In genomic region chr5:2981652-2982051, GRCh38 we compare ENCODE assay signal across 32 cellular contexts.
"Had no signal": no experiment of that assay in that cellular context is flagged by ENCODE, and none has a peak within 500 bp of the region (broad histone marks: within the 10 kb centered on the region; RNA-seq: fewer than 3 reads in every experiment).

No MANE protein-coding gene starts in this region.

- H3K9me3 ChIP-seq: ascending aorta had no signal

- ATAC-seq: activated CD8-positive, alpha-beta T cell treated with anti-CD3 and anti-CD28 coated beads for 36 hours; activated naive CD8-positive, alpha-beta T cell treated with anti-CD3 and anti-CD28 coated beads, Interleukin-2, amount 50 U/mL, for 24 hours had no signal

- H3K27ac ChIP-seq: ascending aorta, VCaP had no signal

- H3K27me3 Mint-ChIP-seq: activated B cell treated with CpG ODN at 0.5 μM for 24 hours; activated CD4-positive, alpha-beta memory T cell treated with anti-CD3 and anti-CD28 coated beads for 36 hours; activated CD8-positive, alpha-beta T cell treated with anti-CD3 and anti-CD28 coated beads for 36 hours; activated naive CD4-positive, alpha-beta T cell treated with anti-CD3 and anti-CD28 coated beads, Interleukin-2, amount 10 ng/mL, durations not matched to agents 7 days and 5 days; activated naive CD4-positive, alpha-beta T cell treated with anti-CD3 and anti-CD28 coated beads, Interleukin-2, amount 50 U/mL, for 24 hours; activated naive CD8-positive, alpha-beta T cell treated with anti-CD3 and anti-CD28 coated beads, Interleukin-2, amount 10 ng/mL, durations not matched to agents 7 days and 5 days; activated naive CD8-positive, alpha-beta T cell treated with anti-CD3 and anti-CD28 coated beads, Interleukin-2, amount 50 U/mL, for 24 hours; activated T-cell treated with anti-CD3 and anti-CD28 coated beads, Interleukin-2, amount 50 U/mL, for 24 hours had no signal

- H3K4me1 ChIP-seq: ascending aorta had no signal

- H3K4me3 ChIP-seq: ascending aorta had no signal

- H3K4me3 Mint-ChIP-seq: activated B cell treated with CpG ODN at 0.5 μM for 24 hours; activated CD4-positive, alpha-beta memory T cell treated with anti-CD3 and anti-CD28 coated beads for 36 hours; activated CD8-positive, alpha-beta T cell treated with anti-CD3 and anti-CD28 coated beads for 36 hours; activated naive CD4-positive, alpha-beta T cell treated with anti-CD3 and anti-CD28 coated beads, Interleukin-2, amount 10 ng/mL, durations not matched to agents 7 days and 5 days; activated naive CD4-positive, alpha-beta T cell treated with anti-CD3 and anti-CD28 coated beads, Interleukin-2, amount 50 U/mL, for 24 hours; activated naive CD8-positive, alpha-beta T cell; activated naive CD8-positive, alpha-beta T cell treated with anti-CD3 and anti-CD28 coated beads, Interleukin-2, amount 10 ng/mL, durations not matched to agents 7 days and 5 days; activated naive CD8-positive, alpha-beta T cell treated with anti-CD3 and anti-CD28 coated beads, Interleukin-2, amount 50 U/mL, for 24 hours; activated T-cell treated with anti-CD3 and anti-CD28 coated beads, Interleukin-2, amount 50 U/mL, for 24 hours; brain; T-helper 1 cell treated with Interleukin-12 subunit alpha and Interleukin-12 subunit beta and Interleukin-4 antibody, amounts not matched to agents 30 μg/mL and 1 μg/mL, for 36 hours; T-helper 2 cell treated with Interferon-gamma antibody and Interleukin-4, amounts not matched to agents 5 μg/mL and 100 μg/mL, for 36 hours had no signal

- H3K4me1 Mint-ChIP-seq: activated B cell treated with CpG ODN at 0.5 μM for 24 hours; activated naive CD4-positive, alpha-beta T cell treated with anti-CD3 and anti-CD28 coated beads, Interleukin-2, amount 10 ng/mL, durations not matched to agents 7 days and 5 days; activated naive CD4-positive, alpha-beta T cell treated with anti-CD3 and anti-CD28 coated beads, Interleukin-2, amount 50 U/mL, for 24 hours; activated naive CD8-positive, alpha-beta T cell treated with anti-CD3 and anti-CD28 coated beads, Interleukin-2, amount 10 ng/mL, durations not matched to agents 7 days and 5 days; activated naive CD8-positive, alpha-beta T cell treated with anti-CD3 and anti-CD28 coated beads, Interleukin-2, amount 50 U/mL, for 24 hours had no signal

- H3K27me3 ChIP-seq: ascending aorta had no signal

- H3K36me3 ChIP-seq: ascending aorta had no signal

- DNase-seq: activated B cell treated with CpG ODN at 0.5 μM for 24 hours; activated CD4-positive, alpha-beta memory T cell treated with anti-CD3 and anti-CD28 coated beads for 36 hours; activated CD4-positive, alpha-beta T cell treated with anti-CD3 and anti-CD28 coated beads for 4 hours; activated CD4-positive, alpha-beta T cell treated with anti-CD3 and anti-CD28 coated beads, Interleukin-2, amount 50 U/mL, for 1 hour; activated CD4-positive, alpha-beta T cell treated with anti-CD3 and anti-CD28 coated beads, Interleukin-2, amount 50 U/mL, for 4 hours; activated CD4-positive, CD25-positive, alpha-beta regulatory T cell treated with anti-CD3 and anti-CD28 coated beads, Interleukin-2, amount 50 U/mL, for 72 hours; activated CD8-positive, alpha-beta memory T cell treated with anti-CD3 and anti-CD28 coated beads, Interleukin-2, amount 50 U/mL, for 4 hours; activated CD8-positive, alpha-beta T cell treated with anti-CD3 and anti-CD28 coated beads for 36 hours; activated effector memory CD4-positive, alpha-beta T cell treated with Interleukin-2 at 50 U/mL for 16 hours; activated gamma-delta T cell; activated naive CD4-positive, alpha-beta T cell treated with anti-CD3 and anti-CD28 coated beads, Interleukin-2, amount 10 ng/mL, durations not matched to agents 7 days and 5 days; activated naive CD4-positive, alpha-beta T cell treated with Interleukin-2 at 50 U/mL for 16 hours; activated naive CD8-positive, alpha-beta T cell treated with anti-CD3 and anti-CD28 coated beads, Interleukin-2, amount 10 ng/mL, durations not matched to agents 7 days and 5 days; activated naive CD8-positive, alpha-beta T cell treated with anti-CD3 and anti-CD28 coated beads, Interleukin-2, amount 50 U/mL, for 24 hours; activated T-cell treated with anti-CD3 and anti-CD28 coated beads for 4 hours; activated T-cell treated with anti-CD3 and anti-CD28 coated beads, Interleukin-2, amount 50 U/mL, for 24 hours; activated T-cell treated with anti-CD3 and anti-CD28 coated beads, Interleukin-2, amount 50 U/mL, for 48 hours; amygdala; anterior cingulate cortex; central memory CD4-positive, alpha-beta T cell; T-helper 1 cell; T-helper 2 cell; T-helper 9 cell had no signal

- FAIRE-seq: TTC549 had no signal

- H3K27ac Mint-ChIP-seq: activated B cell treated with CpG ODN at 0.5 μM for 24 hours; activated CD4-positive, alpha-beta memory T cell treated with anti-CD3 and anti-CD28 coated beads for 36 hours; activated CD8-positive, alpha-beta T cell treated with anti-CD3 and anti-CD28 coated beads for 36 hours; activated naive CD4-positive, alpha-beta T cell treated with anti-CD3 and anti-CD28 coated beads, Interleukin-2, amount 10 ng/mL, durations not matched to agents 7 days and 5 days; activated naive CD4-positive, alpha-beta T cell treated with anti-CD3 and anti-CD28 coated beads, Interleukin-2, amount 50 U/mL, for 24 hours; activated naive CD8-positive, alpha-beta T cell; activated naive CD8-positive, alpha-beta T cell treated with anti-CD3 and anti-CD28 coated beads, Interleukin-2, amount 10 ng/mL, durations not matched to agents 7 days and 5 days; activated naive CD8-positive, alpha-beta T cell treated with anti-CD3 and anti-CD28 coated beads, Interleukin-2, amount 50 U/mL, for 24 hours; activated T-cell treated with anti-CD3 and anti-CD28 coated beads, Interleukin-2, amount 50 U/mL, for 24 hours; activated T-helper 2 cell treated with anti-CD3 and anti-CD28 coated beads, Interferon-gamma antibody, Interleukin-2, Interleukin-4, amounts not matched to agents 10 μg/mL and 5 μg/mL and 100 μg/mL, durations not matched to agents 14 hours and 24 hours and 36 hours; brain; T-helper 1 cell treated with Interleukin-12 subunit alpha and Interleukin-12 subunit beta and Interleukin-4 antibody, amounts not matched to agents 30 μg/mL and 1 μg/mL, for 36 hours; T-helper 2 cell treated with Interferon-gamma antibody and Interleukin-4, amounts not matched to agents 5 μg/mL and 100 μg/mL, for 36 hours had no signal

- H3K36me3 Mint-ChIP-seq: activated CD4-positive, alpha-beta memory T cell treated with anti-CD3 and anti-CD28 coated beads for 36 hours; activated naive CD4-positive, alpha-beta T cell treated with anti-CD3 and anti-CD28 coated beads, Interleukin-2, amount 10 ng/mL, durations not matched to agents 7 days and 5 days; activated naive CD4-positive, alpha-beta T cell treated with anti-CD3 and anti-CD28 coated beads, Interleukin-2, amount 50 U/mL, for 24 hours; activated naive CD8-positive, alpha-beta T cell; activated naive CD8-positive, alpha-beta T cell treated with anti-CD3 and anti-CD28 coated beads, Interleukin-2, amount 10 ng/mL, durations not matched to agents 7 days and 5 days; brain had no signal
